Comparison of ENCODE assay signal across 21 cellular contexts in the genomic region with DNA sequence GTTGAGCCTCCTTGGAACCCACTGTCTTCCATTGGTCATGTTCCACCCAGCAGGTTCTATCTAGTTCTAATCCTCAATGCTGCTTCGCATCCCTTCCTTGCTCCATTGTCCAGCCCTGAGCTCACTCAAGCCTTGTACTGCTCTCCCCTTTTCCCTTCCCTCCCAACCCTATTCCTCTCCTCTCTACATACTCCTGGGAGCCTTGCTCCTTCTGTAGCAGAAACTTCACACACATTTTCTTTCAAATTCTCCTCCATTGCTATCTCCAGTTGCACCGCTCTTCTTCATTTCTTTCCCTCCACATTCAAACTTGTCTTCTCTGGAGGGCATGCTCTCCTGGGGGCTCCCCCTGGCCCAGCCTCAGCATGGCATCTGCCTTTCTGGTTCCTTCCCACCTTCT. TPM values are rescaled to one million over a fixed set of nuclear protein-coding genes. Genes with fewer than 3 reads are reported as not detected.
A peak's percentile ranks its signal among the peaks of the same experiment; 100 is the strongest.
DNase-seq lines count a peak whose midpoint lies in the region; ATAC-seq, FAIRE-seq and TF ChIP-seq lines count a peak whose summit lies in the region.
"Had no signal": no experiment of that assay in that cellular context is flagged by ENCODE, and none has a peak within 500 bp of the region (broad histone marks: within the 10 kb centered on the region; RNA-seq: fewer than 3 reads in every experiment).

No MANE protein-coding gene starts in this region.

- H3K9me3 ChIP-seq in Peyer's patch (no peaks in the 10 kb centered on the region), HepG2 (ENCODE audit: low read length) (no peaks in the 10 kb centered on the region), trophoblast cell (ENCODE audit: insufficient read depth, low read depth, low read length) (peaks cover 2% of the 10 kb centered on the region)

- POLR2A ChIA-PET in HepG2 (lab: Yijun Ruan, JAX) = interaction anchor here (1.3 to 1.7 kb wide), 4 partner anchors 13 to 299 kb away, joined by 3 to 15 read pairs (median 5); partner anchors contain the start of gene NR1I2

- TF ChIP-seq EP300 in HepG2 (IDR thresholded peaks at IDR 0.05; ENCODE audit: low read depth in 2 of 2, low read length in 2 of 2) (no peak), HepG2 (CRISPR knock-in tag; IDR thresholded peaks at IDR 0.05; ENCODE audit: borderline replicate concordance) (no peak)

- H2BK5ac ChIP-seq in trophoblast cell (ENCODE audit: low read depth, low read length, poor library complexity) = peak overlapping the region; percentile 14

- DNase-seq in Peyer's patch = no peak
- DNase-seq in HepG2 (ENCODE audit: low spot score) = no peak
- DNase-seq in trophoblast cell = no peak
- no peak for DNase-seq in GM12891 (ENCODE audit: insufficient read length, low spot score)
- DNase-seq in NK-92 (lab: John Stamatoyannopoulos, UW; ENCODE audit: unreplicated experiment) = no peak
- no peak for DNase-seq in activated CD8-positive, alpha-beta memory T cell treated with anti-CD3 and anti-CD28 coated beads, Interleukin-2, amount 10 ng/mL, durations not matched to agents 7 days and 5 days
- DNase-seq in SIG-M5 (lab: John Stamatoyannopoulos, UW) = no peak
- DNase-seq: C1 segment of cervical spinal cord; CD4-positive, alpha-beta T cell; DMS79; HCEC 1CT; HFFc6; IMR-90 had no signal

- H3K18ac ChIP-seq in trophoblast cell (ENCODE audit: low read length) = no peak overlapping the region

- no peak for TF ChIP-seq CTCF in 22Rv1 (IDR thresholded peaks at IDR 0.05)
- no peak for TF ChIP-seq CTCF in Peyer's patch (IDR thresholded peaks at IDR 0.05)
- no peak for TF ChIP-seq CTCF in HepG2 (CRISPR knock-in tag; IDR thresholded peaks at IDR 0.05)

- H3K27ac Mint-ChIP-seq in activated CD8-positive, alpha-beta memory T cell treated with anti-CD3 and anti-CD28 coated beads, Interleukin-2, amount 10 ng/mL, durations not matched to agents 7 days and 5 days = no peak overlapping the region
- H3K27ac Mint-ChIP-seq: B cell; CD4-positive, alpha-beta T cell; HFFc6 had no signal

- no peak overlapping the region for H4K12ac ChIP-seq in trophoblast cell (ENCODE audit: low read depth, low read length)

- peak overlapping the region; percentile 84 for H2BK12ac ChIP-seq in trophoblast cell (ENCODE audit: low read length)

- peak overlapping the region; percentile 6 for H3K14ac ChIP-seq in trophoblast cell (ENCODE audit: low read length)

- peak overlapping the region; percentile 83 for H4K91ac ChIP-seq in trophoblast cell (ENCODE audit: low read depth, low read length)

- H3K4me1 ChIP-seq in Peyer's patch = peaks cover 0 to 10% (median 0%) of the 10 kb centered on the region in 4 donors
- H3K4me1 ChIP-seq in HepG2 (ENCODE audit: insufficient read depth, low read length) = peaks cover 53% of the 10 kb centered on the region
- peaks cover 14 to 24% of the 10 kb centered on the region in 2 experiments for H3K4me1 ChIP-seq in trophoblast cell (ENCODE audit: control insufficient read depth in 1 of 2, insufficient read depth in 2 of 2, low read length in 2 of 2)

- H3K4ac ChIP-seq in trophoblast cell (ENCODE audit: low read depth, low read length) = no peak overlapping the region

- H3K36me3 ChIP-seq in Peyer's patch = peaks cover 0 to 9% (median 0%) of the 10 kb centered on the region in 3 donors
- H3K36me3 ChIP-seq in HepG2 (replicated peaks in 1 of 2; ENCODE audit: control insufficient read depth in 1 of 2, insufficient read depth in 2 of 2, low read length in 2 of 2) = no peaks in the 10 kb centered on the region
- no peaks in the 10 kb centered on the region for H3K36me3 ChIP-seq in trophoblast cell (ENCODE audit: control insufficient read depth in 1 of 2, insufficient read depth in 2 of 2, low read length in 2 of 2)

- no peaks in the 10 kb centered on the region for H3K79me2 ChIP-seq in HepG2 (ENCODE audit: insufficient read depth, low read length)
- no peaks in the 10 kb centered on the region for H3K79me2 ChIP-seq in trophoblast cell (ENCODE audit: control insufficient read depth, insufficient read depth, low read length, poor library complexity)

- no peaks in the 10 kb centered on the region for H3K27me3 ChIP-seq in Peyer's patch
- H3K27me3 ChIP-seq in HepG2 (ENCODE audit: control insufficient read depth in 1 of 2, insufficient read depth in 2 of 2, low read length in 2 of 2) = no peaks in the 10 kb centered on the region
- H3K27me3 ChIP-seq in trophoblast cell (ENCODE audit: insufficient read depth, low read length) = no peaks in the 10 kb centered on the region

- no peaks in the 10 kb centered on the region for H3K36me3 Mint-ChIP-seq in activated CD8-positive, alpha-beta memory T cell treated with anti-CD3 and anti-CD28 coated beads, Interleukin-2, amount 10 ng/mL, durations not matched to agents 7 days and 5 days

- in situ Hi-C loops in HepG2 (cut with HindIII; ENCODE audit: extremely low pct_ligation_motif_present, low pct_unique_long_range_greater_than_20kb) = no loop called here

- 0 out of 3 replicates have a peak, but pooled peaks have one; percentile 1 for ATAC-seq in HepG2
- no peak for ATAC-seq in activated CD8-positive, alpha-beta memory T cell treated with anti-CD3 and anti-CD28 coated beads, Interleukin-2, amount 10 ng/mL, durations not matched to agents 7 days and 5 days
- ATAC-seq: GM12878 had no signal

- H3K79me1 ChIP-seq in trophoblast cell (ENCODE audit: low read length) = peaks cover 16% of the 10 kb centered on the region

- TF ChIP-seq RAD21 in HepG2 (CRISPR knock-in tag; IDR thresholded peaks at IDR 0.05) = no peak

- no peaks in the 10 kb centered on the region for H4K20me1 ChIP-seq in HepG2 (ENCODE audit: insufficient read depth, low read length)

- H2AFZ ChIP-seq in HepG2 (ENCODE audit: low read length) = peak overlapping the region; percentile 53
- no peak overlapping the region for H2AFZ ChIP-seq in trophoblast cell (ENCODE audit: insufficient read depth, low read length, poor library complexity)

- H3K4me2 ChIP-seq in HepG2 (ENCODE audit: low read depth, low read length) (peak overlapping the region; percentile 84), trophoblast cell (ENCODE audit: low read length) (no peak overlapping the region)

- TF ChIP-seq POLR2A in Peyer's patch (IDR thresholded peaks at IDR 0.05) (no peak), HepG2 (IDR thresholded peaks at IDR 0.05; ENCODE audit: insufficient read depth in 1 of 2, low read depth in 2 of 2, low read length in 2 of 2) (no peak), GM12891 (IDR thresholded peaks at IDR 0.05; ENCODE audit: low read depth, low read length) (no peak)

- H3K4me3 ChIP-seq in Peyer's patch (no peak overlapping the region), HepG2 (replicated peaks in 1 of 3; ENCODE audit: insufficient read depth in 1 of 3, low read depth in 2 of 3, low read length in 3 of 3) (peak overlapping the region in 1 of 3 experiments; percentile 31; a peak in 2 of 6 replicates), trophoblast cell (ENCODE audit: low read depth, low read length) (no peak overlapping the region)
- H3K4me3 ChIP-seq: GM12878 had no signal

- 100% methylated on average over 2 of the region's 2 CpGs for WGBS in HepG2 (ENCODE audit: low lambda C conversion rate)
- WGBS in trophoblast cell (ENCODE audit: extremely low coverage, insufficient coverage, insufficient read length) = no CpG with 5 or more reads among the region's 2 CpGs

- no peak overlapping the region for H3K23ac ChIP-seq in trophoblast cell (ENCODE audit: low read length)

- H3K4me3 Mint-ChIP-seq in activated CD8-positive, alpha-beta memory T cell treated with anti-CD3 and anti-CD28 coated beads, Interleukin-2, amount 10 ng/mL, durations not matched to agents 7 days and 5 days = no peak overlapping the region
- H3K4me3 Mint-ChIP-seq: B cell; CD4-positive, alpha-beta T cell; HFFc6 had no signal

- H3K9me3 Mint-ChIP-seq in activated CD8-positive, alpha-beta memory T cell treated with anti-CD3 and anti-CD28 coated beads, Interleukin-2, amount 10 ng/mL, durations not matched to agents 7 days and 5 days (ENCODE audit: low read depth) = no peaks in the 10 kb centered on the region
- H3K9me3 Mint-ChIP-seq: CD4-positive, alpha-beta T cell; HFFc6 had no signal

- H3K4me1 Mint-ChIP-seq in activated CD8-positive, alpha-beta memory T cell treated with anti-CD3 and anti-CD28 coated beads, Interleukin-2, amount 10 ng/mL, durations not matched to agents 7 days and 5 days = no peaks in the 10 kb centered on the region
- H3K4me1 Mint-ChIP-seq: B cell had no signal

- peak overlapping the region; percentile 1 for H2BK120ac ChIP-seq in trophoblast cell (ENCODE audit: insufficient read depth, low read length, poor library complexity)

- H2AK5ac ChIP-seq in trophoblast cell (ENCODE audit: low read length) = peak overlapping the region; percentile 21

- BruUV-seq in HepG2 (replicated peaks; lab: Mats Ljungman, UMichigan) = no TSS peak

- CTCF ChIA-PET in HepG2 (lab: Yijun Ruan, JAX; ENCODE audit: low intra/inter-chr PET ratio, low total read pairs) = no interaction called here
- CTCF ChIA-PET in activated CD8-positive, alpha-beta memory T cell treated with anti-CD3 and anti-CD28 coated beads, Interleukin-2, amount 10 ng/mL, durations not matched to agents 7 days and 5 days (lab: Charles Lee) = no interaction called here

- H3K9ac ChIP-seq in HepG2 (ENCODE audit: insufficient read depth, low read depth, low read length) (peak overlapping the region; percentile 63), trophoblast cell (ENCODE audit: low read length) (no peak overlapping the region)

- H3K27me3 Mint-ChIP-seq in activated CD8-positive, alpha-beta memory T cell treated with anti-CD3 and anti-CD28 coated beads, Interleukin-2, amount 10 ng/mL, durations not matched to agents 7 days and 5 days = peaks cover 27% of the 10 kb centered on the region

- intact Hi-C loops in HepG2 (cut with micrococcal nuclease; ENCODE audit: unreplicated experiment) = no loop called here

- no peak overlapping the region for H4K8ac ChIP-seq in trophoblast cell (ENCODE audit: low read depth, low read length)

- FAIRE-seq in HepG2 (lab: Jason Lieb, UNC) (no peak), GM12891 (lab: Jason Lieb, UNC) (no peak)
- FAIRE-seq: GM12878, GM19239, H1 had no signal

- peak overlapping the region; percentile 60 for H3K27ac ChIP-seq in 22Rv1
- H3K27ac ChIP-seq in Peyer's patch = peak overlapping the region in 3 of 4 donors; percentile 67 to 87 (median 86)
- peak overlapping the region; percentile 90 for H3K27ac ChIP-seq in HepG2 (ENCODE audit: extremely low read length, insufficient read depth, low read length)
- peak overlapping the region; percentile 59 for H3K27ac ChIP-seq in trophoblast cell (ENCODE audit: low read depth, low read length)
- H3K27ac ChIP-seq: HL-60 had no signal

RNA-seq across cellular contexts. Expression of gene NR1I2, which starts 14.5 kb away (rescaled TPM):
- total RNA-seq in Peyer's patch = 100 to 1,000 TPM in 3 of 4 donors, 10 to 100 TPM in 1; 56.9 to 572 (median 406) TPM
- total RNA-seq in HepG2 (2016; rRNA removed; fragmentation: Illumina TruSeq; extraction: Trizol) = 10.9 and 13.4 TPM in 2 replicates
- 1.3 and 1.4 TPM in 2 replicates for total RNA-seq in HepG2 (2016; cell fraction: cytosol; rRNA removed; fragmentation: Illumina TruSeq; extraction: Trizol; ENCODE audit: low read depth)
- 11.0 and 14.6 TPM in 2 replicates for total RNA-seq in HepG2 (2016; cell fraction: insoluble cytoplasmic fraction; rRNA removed; fragmentation: Illumina TruSeq; extraction: Trizol)
- 4.3 and 4.5 TPM in 2 replicates for total RNA-seq in HepG2 (2016; cell fraction: membrane; rRNA removed; fragmentation: Illumina TruSeq; extraction: Trizol)
- total RNA-seq in HepG2 (2016; cell fraction: nucleus; rRNA removed; fragmentation: Illumina TruSeq; extraction: Trizol) = 26.4 and 27.1 TPM in 2 replicates
- polyA plus RNA-seq in HepG2 (2011; rRNA removed) = 8.8 and 9.8 TPM in 2 replicates
- 4.2 and 4.4 TPM in 2 replicates for polyA plus RNA-seq in HepG2 (2011; cell fraction: cytosol; rRNA removed)
- polyA plus RNA-seq in HepG2 (2011; cell fraction: nucleus; rRNA removed) = 48.5 and 49.6 TPM in 2 replicates
- 5.7 and 9.6 TPM in 2 replicates for polyA plus RNA-seq in HepG2 (2012)
- polyA plus RNA-seq in HepG2 (2016; cell fraction: cytosol; fragmentation: Illumina TruSeq; extraction: Trizol; ENCODE audit: low read depth) = 0.58 and 0.63 TPM in 2 replicates
- polyA plus RNA-seq in HepG2 (2016; cell fraction: insoluble cytoplasmic fraction; fragmentation: Illumina TruSeq; extraction: Trizol; ENCODE audit: low read depth) = 8.0 and 8.4 TPM in 2 replicates
- 1.8 and 2.5 TPM in 2 replicates for polyA plus RNA-seq in HepG2 (2016; cell fraction: membrane; fragmentation: Illumina TruSeq; extraction: Trizol; ENCODE audit: low read depth)
- 30.6 and 33.1 TPM in 2 replicates for polyA plus RNA-seq in HepG2 (2016; cell fraction: nucleus; fragmentation: Illumina TruSeq; extraction: Trizol; ENCODE audit: insufficient read depth, low read depth)
- 11.6 TPM in 1 of 2 replicates, not detected in the other for polyA minus RNA-seq in HepG2 (2011; rRNA and poly(A)+ RNA removed; ENCODE audit: low replicate concordance)
- polyA minus RNA-seq in HepG2 (2011; cell fraction: cytosol; rRNA and poly(A)+ RNA removed) = 4.1 TPM in 2 replicates
- 24.8 and 27.8 TPM in 2 replicates for polyA minus RNA-seq in HepG2 (2011; cell fraction: nucleus; rRNA and poly(A)+ RNA removed)
- polyA plus RNA-seq in trophoblast cell (2013) = 0.05 TPM in 1 of 2 replicates, not detected in the other
- polyA plus RNA-seq in GM12891 (2012; ENCODE audit: low read depth, missing spikeins) = 1.7 TPM
- under 1 TPM; 0.26 to 0.35 TPM for total RNA-seq in activated CD8-positive, alpha-beta memory T cell treated with anti-CD3 and anti-CD28 coated beads, Interleukin-2, amount 10 ng/mL, durations not matched to agents 7 days and 5 days
- total RNA-seq: A172, G401, HFFc6, IMR-90 had no signal
- polyA plus RNA-seq: IMR-90 had no signal
